ENCODE assay signal across 8 cellular contexts in genomic region chr7:92836489-92837213, GRCh38. TPM values are rescaled to one million over a fixed set of nuclear protein-coding genes. Genes with fewer than 3 reads are reported as not detected.
DNase-seq lines count a peak whose midpoint lies in the region; ATAC-seq lines count a peak whose summit lies in the region.

TSS of gene CDK6 (minus strand) at chr7:92836573. CDS start at chr7:92833323, 3,250 bp downstream.

- H3K27me3 ChIP-seq in ACC112 (ENCODE audit: insufficient read depth, low read length) (no peaks in the 10 kb centered on the region), SJSA1 (replicated peaks) (no peaks in the 10 kb centered on the region), aorta (ENCODE audit: control insufficient read depth in 1 of 2, insufficient read depth in 2 of 2, low read length in 1 of 2) (no peaks in the 10 kb centered on the region)

- DNase-seq in SJSA1 (ENCODE audit: low read depth in 1 of 2, low spot score in 2 of 2) (peak; percentile 45 to 75), Right ventricle myocardium superior (peak; percentile 73), posterior vena cava (ENCODE audit: low spot score) (peak; percentile 83), aorta (peak; percentile 77 to 85)
- peak; percentile 77 for DNase-seq in activated naive CD4-positive, alpha-beta T cell treated with Interleukin-2 at 50 U/mL for 16 hours

- H3K4me3 ChIP-seq in ACC112 (ENCODE audit: low read depth, low read length) (peak within 1 kb of the TSS; percentile 79), SJSA1 (peak within 1 kb of the TSS; percentile 69), aorta (ENCODE audit: low read length in 2 of 2) (peak within 1 kb of the TSS; percentile 97 to 98)

- H3K79me2 ChIP-seq in ACC112 (ENCODE audit: control insufficient read depth, insufficient read depth, low read length, unreplicated experiment), result peaks cover 40% of the 10 kb centered on the region

- H3K27ac ChIP-seq in ACC112 (ENCODE audit: low read depth, low read length) (peak within 1 kb of the TSS; percentile 94), SJSA1 (peak within 1 kb of the TSS; percentile 96), aorta (ENCODE audit: low read depth in 1 of 2, low read length in 2 of 2) (peak within 1 kb of the TSS in 1 of 2 donors; percentile 21)

- no peaks in the 10 kb centered on the region for H3K36me3 ChIP-seq in ACC112 (ENCODE audit: insufficient read depth, low read length)
- peaks cover 26% of the 10 kb centered on the region for H3K36me3 ChIP-seq in SJSA1
- no peaks in the 10 kb centered on the region for H3K36me3 ChIP-seq in aorta (ENCODE audit: control insufficient read depth in 1 of 2, insufficient read depth in 2 of 2, low read length in 1 of 2)

- intact Hi-C loops in Right ventricle myocardium superior (cut with DNase I) (no loop called here), posterior vena cava (cut with DNase I) (loop anchor here (10.0 kb wide), 3 partner anchors 142 to 212 kb away; no protein-coding TSS in a partner anchor), aorta (cut with DNase I) (loop anchor here (5.0 to 10.0 kb wide), 3 partner anchors 72 to 221 kb away; no protein-coding TSS in a partner anchor)

- WGBS in aorta, 2 donors, result 1% methylated on average over 60 to 66 of the region's 66 CpGs

- H3K9me3 ChIP-seq in SJSA1 (replicated peaks) (no peaks in the 10 kb centered on the region), aorta (ENCODE audit: control insufficient read depth, low read length) (no peaks in the 10 kb centered on the region)

- ATAC-seq in GM18909 (IDR thresholded peaks at IDR 0.05; ENCODE audit: poor library complexity, unreplicated experiment), result peak; percentile 35
- peak; percentile 36 for ATAC-seq in HG03354 (IDR thresholded peaks at IDR 0.05; ENCODE audit: poor library complexity, severe bottlenecking, unreplicated experiment)
- peak; percentile 46 for ATAC-seq in Right ventricle myocardium superior (ENCODE audit: poor library complexity)
- ATAC-seq in aorta (ENCODE audit: low FRiP score), result peak; percentile 66

- H3K4me1 ChIP-seq in ACC112 (ENCODE audit: control insufficient read depth, insufficient read depth, low read length, unreplicated experiment), result peaks cover 7% of the 10 kb centered on the region
- peaks cover 5% of the 10 kb centered on the region for H3K4me1 ChIP-seq in SJSA1 (replicated peaks)
- H3K4me1 ChIP-seq in aorta (ENCODE audit: control insufficient read depth in 1 of 2, insufficient read depth in 2 of 2, low read length in 2 of 2), result no peaks in the 10 kb centered on the region

- peak within 1 kb of the TSS; percentile 55 for H2AFZ ChIP-seq in ACC112 (ENCODE audit: low read length, unreplicated experiment)

RNA-seq across cellular contexts. Expression of gene CDK6, which starts in this region (rescaled TPM):
- 126 and 136 TPM in 2 replicates for total RNA-seq in SJSA1 (2014; rRNA removed; shearing (Covaris generic))
- 22.3 TPM for total RNA-seq in Right ventricle myocardium superior
- 10 to 100 TPM; 19.1 to 24.9 TPM for total RNA-seq in posterior vena cava
- 10 to 100 TPM; 17.3 to 26.0 TPM for total RNA-seq in aorta
- 1 to 10 TPM; 2.8 to 5.4 TPM for polyA plus RNA-seq in aorta
